ENCODE assay signal across 19 cellular contexts in genomic region chr13:59121507-59121906, GRCh38.
"Had no signal": no experiment of that assay in that cellular context is flagged by ENCODE, and none has a peak within 500 bp of the region (broad histone marks: within the 10 kb centered on the region; RNA-seq: fewer than 3 reads in every experiment).

No MANE protein-coding gene starts in this region.

- H3K27me3 ChIP-seq: dorsolateral prefrontal cortex, esophagus muscularis mucosa, ovary, uterus had no signal

- ATAC-seq: left cardiac atrium, lower lobe of right lung, right cardiac atrium had no signal

- H3K36me3 ChIP-seq: esophagus muscularis mucosa, left ventricle myocardium inferior, lower lobe of right lung, ovary, uterus had no signal

- H3K4me3 ChIP-seq: coronary artery, dorsolateral prefrontal cortex, esophagus muscularis mucosa, left ventricle myocardium inferior, lower lobe of right lung, ovary, uterus had no signal

- H3K27ac ChIP-seq: coronary artery, dorsolateral prefrontal cortex, epithelial cell of prostate, esophagus muscularis mucosa, left ventricle myocardium inferior, lower lobe of right lung, ovary, uterus had no signal

- H3K9me3 ChIP-seq: esophagus muscularis mucosa, left ventricle myocardium inferior, lower lobe of right lung, ovary, uterus had no signal

- H3K4me1 ChIP-seq: left ventricle myocardium inferior, lower lobe of right lung, uterus had no signal

- DNase-seq: dorsolateral prefrontal cortex; effector CD8-positive, alpha-beta T cell; foreskin fibroblast; immature natural killer cell; left cardiac atrium; left ventricle myocardium inferior; lower lobe of right lung; mesenchymal stem cell; naive B cell; nucleus accumbens; ovary; right cardiac atrium; small intestine; stimulated activated CD4-positive, alpha-beta T cell treated with anti-CD3 and anti-CD28 coated beads, Interleukin-2, amount 100 ng/mL, for 48 hours; stimulated activated naive CD4-positive, alpha-beta T cell treated with Interleukin-2 at 50 U/mL for 16 hours; uterus had no signal
